Comparison of ENCODE assay signal across 8 cellular contexts in genomic region chr19:2042485-2043268, GRCh38. TPM values are rescaled to one million over a fixed set of nuclear protein-coding genes. Genes with fewer than 3 reads are reported as not detected.
DNase-seq lines count a peak whose midpoint lies in the region; ATAC-seq, FAIRE-seq and TF ChIP-seq lines count a peak whose summit lies in the region.

No MANE protein-coding gene starts in this region.

- H3K27ac Mint-ChIP-seq in activated T-helper 2 cell treated with anti-CD3 and anti-CD28 coated beads, Interferon-gamma antibody, Interleukin-2, Interleukin-4, amounts not matched to agents 10 μg/mL and 5 μg/mL and 100 μg/mL, durations not matched to agents 14 hours and 24 hours and 36 hours, result peak overlapping the region; percentile 82

- no peaks in the 10 kb centered on the region for H3K9me3 Mint-ChIP-seq in activated T-helper 2 cell treated with anti-CD3 and anti-CD28 coated beads, Interferon-gamma antibody, Interleukin-2, Interleukin-4, amounts not matched to agents 10 μg/mL and 5 μg/mL and 100 μg/mL, durations not matched to agents 14 hours and 24 hours and 36 hours

- H3K9me3 ChIP-seq in kidney (ENCODE audit: control insufficient read depth in 1 of 2, low read length in 2 of 2) (no peaks in the 10 kb centered on the region), tibial nerve (no peaks in the 10 kb centered on the region)

- TF ChIP-seq CTCF in kidney (IDR thresholded peaks at IDR 0.05; ENCODE audit: borderline replicate concordance, extremely low read depth, insufficient read depth), result no peak
- TF ChIP-seq CTCF in tibial nerve (IDR thresholded peaks at IDR 0.05), result no peak

- H3K36me3 ChIP-seq in kidney (ENCODE audit: control insufficient read depth in 1 of 2, insufficient read depth in 2 of 2, low read length in 2 of 2) (peaks cover 3 to 51% of the 10 kb centered on the region in 2 donors), tibial nerve (peaks cover 0 to 82% (median 42%) of the 10 kb centered on the region in 3 donors)

- DNase-seq in activated effector memory CD4-positive, alpha-beta T cell treated with anti-CD3 and anti-CD28 coated beads, Interleukin-2, amount 50 U/mL, for 16 hours, result peak; percentile 71
- DNase-seq in activated effector memory CD4-positive, alpha-beta T cell treated with Interleukin-2 at 50 U/mL for 16 hours, result no peak
- DNase-seq in activated T-helper 2 cell treated with anti-CD3 and anti-CD28 coated beads, Interferon-gamma antibody, Interleukin-2, Interleukin-4, amounts not matched to agents 10 μg/mL and 5 μg/mL and 100 μg/mL, durations not matched to agents 14 hours and 24 hours and 36 hours (ENCODE audit: low spot score), result no peak
- DNase-seq in kidney, result peak; percentile 85
- DNase-seq in tibial nerve (ENCODE audit: low spot score in 2 of 2), result no peak
- no peak for DNase-seq in NCI-H774 (lab: John Stamatoyannopoulos, UW)
- no peak for DNase-seq in foreskin melanocyte

- H3K4me3 Mint-ChIP-seq in activated T-helper 2 cell treated with anti-CD3 and anti-CD28 coated beads, Interferon-gamma antibody, Interleukin-2, Interleukin-4, amounts not matched to agents 10 μg/mL and 5 μg/mL and 100 μg/mL, durations not matched to agents 14 hours and 24 hours and 36 hours (ENCODE audit: low read depth), result peak overlapping the region; percentile 73

- ATAC-seq in HG03565 (IDR thresholded peaks at IDR 0.05; ENCODE audit: unreplicated experiment), result no peak

- H3K4me1 Mint-ChIP-seq in activated T-helper 2 cell treated with anti-CD3 and anti-CD28 coated beads, Interferon-gamma antibody, Interleukin-2, Interleukin-4, amounts not matched to agents 10 μg/mL and 5 μg/mL and 100 μg/mL, durations not matched to agents 14 hours and 24 hours and 36 hours (ENCODE audit: low read depth), result peaks cover 2% of the 10 kb centered on the region

- H3K9ac ChIP-seq in kidney (ENCODE audit: low read length in 2 of 2), result peak overlapping the region in 1 of 2 donors; percentile 31

- H3K27ac ChIP-seq in kidney (ENCODE audit: low read depth in 2 of 2, low read length in 2 of 2) (peak overlapping the region; percentile 87 to 89), tibial nerve (peak overlapping the region; percentile 86 to 99 (median 99))

- intact Hi-C loops in activated T-helper 2 cell treated with anti-CD3 and anti-CD28 coated beads, Interferon-gamma antibody, Interleukin-2, Interleukin-4, amounts not matched to agents 10 μg/mL and 5 μg/mL and 100 μg/mL, durations not matched to agents 14 hours and 24 hours and 36 hours (cut with micrococcal nuclease), result loop anchor here (1.0 kb wide), 1 partner anchor 8 kb away; no protein-coding TSS in a partner anchor
- intact Hi-C loops in kidney (cut with DNase I), result no loop called here

- H3K4me1 ChIP-seq in kidney (ENCODE audit: control insufficient read depth in 1 of 2, insufficient read depth in 1 of 2, low read depth in 1 of 2, low read length in 2 of 2), result peaks cover 32 to 61% of the 10 kb centered on the region in 2 donors
- peaks cover 0 to 99% (median 75%) of the 10 kb centered on the region in 4 donors for H3K4me1 ChIP-seq in tibial nerve

- WGBS in tibial nerve, 2 donors, result 28 to 34% methylated on average over 15 to 22 of the region's 30 CpGs

- no peak for FAIRE-seq in kidney (lab: Jason Lieb, UNC)

- no peaks in the 10 kb centered on the region for H3K27me3 Mint-ChIP-seq in activated T-helper 2 cell treated with anti-CD3 and anti-CD28 coated beads, Interferon-gamma antibody, Interleukin-2, Interleukin-4, amounts not matched to agents 10 μg/mL and 5 μg/mL and 100 μg/mL, durations not matched to agents 14 hours and 24 hours and 36 hours (ENCODE audit: low read depth)

- H3K4me3 ChIP-seq in kidney (ENCODE audit: low read length in 2 of 2), result no peak overlapping the region
- H3K4me3 ChIP-seq in tibial nerve, result peak overlapping the region in 3 of 4 donors; percentile 10 to 39 (median 35)

- TF ChIP-seq EP300 in tibial nerve (IDR thresholded peaks at IDR 0.05), result peak in 1 of 2 donors; percentile 5

- peak in 1 of 2 donors; percentile 7 for TF ChIP-seq POLR2A in tibial nerve (IDR thresholded peaks at IDR 0.05)

- H3K27me3 ChIP-seq in tibial nerve, result no peaks in the 10 kb centered on the region

- H3K36me3 Mint-ChIP-seq in activated T-helper 2 cell treated with anti-CD3 and anti-CD28 coated beads, Interferon-gamma antibody, Interleukin-2, Interleukin-4, amounts not matched to agents 10 μg/mL and 5 μg/mL and 100 μg/mL, durations not matched to agents 14 hours and 24 hours and 36 hours (ENCODE audit: low read depth), result peaks cover 37% of the 10 kb centered on the region

RNA-seq across cellular contexts. Expression of gene MKNK2, which starts 8.4 kb away (rescaled TPM):
- 161 and 176 TPM in 2 replicates for total RNA-seq in activated T-helper 2 cell treated with anti-CD3 and anti-CD28 coated beads, Interferon-gamma antibody, Interleukin-2, Interleukin-4, amounts not matched to agents 10 μg/mL and 5 μg/mL and 100 μg/mL, durations not matched to agents 14 hours and 24 hours and 36 hours
- total RNA-seq in kidney (190 TPM), tibial nerve (100 to 1,000 TPM; 126 to 265 (median 152) TPM)
- polyA plus RNA-seq in kidney (ENCODE audit: insufficient read depth, low read depth, low replicate concordance), result 67.2 TPM

RNA-seq across cellular contexts. Expression of gene BTBD2, which starts 27.2 kb away (rescaled TPM):
- total RNA-seq in activated T-helper 2 cell treated with anti-CD3 and anti-CD28 coated beads, Interferon-gamma antibody, Interleukin-2, Interleukin-4, amounts not matched to agents 10 μg/mL and 5 μg/mL and 100 μg/mL, durations not matched to agents 14 hours and 24 hours and 36 hours, result 41.3 and 47.0 TPM in 2 replicates
- total RNA-seq in kidney (70.3 TPM), tibial nerve (10 to 100 TPM; 54.0 to 94.5 (median 73.5) TPM)
- polyA plus RNA-seq in kidney (ENCODE audit: insufficient read depth, low read depth, low replicate concordance), result 57.0 TPM

RNA-seq across cellular contexts. Expression of gene MOB3A, which starts 53.4 kb away (rescaled TPM):
- total RNA-seq in activated T-helper 2 cell treated with anti-CD3 and anti-CD28 coated beads, Interferon-gamma antibody, Interleukin-2, Interleukin-4, amounts not matched to agents 10 μg/mL and 5 μg/mL and 100 μg/mL, durations not matched to agents 14 hours and 24 hours and 36 hours, result 175 and 181 TPM in 2 replicates
- total RNA-seq in kidney (59.7 TPM), tibial nerve (10 to 100 TPM; 31.7 to 70.8 (median 35.2) TPM)
- 16.9 TPM for polyA plus RNA-seq in kidney (ENCODE audit: insufficient read depth, low read depth, low replicate concordance)

RNA-seq across cellular contexts. Expression of gene IZUMO4, which starts 54.0 kb away (rescaled TPM):
- 7.6 and 9.5 TPM in 2 replicates for total RNA-seq in activated T-helper 2 cell treated with anti-CD3 and anti-CD28 coated beads, Interferon-gamma antibody, Interleukin-2, Interleukin-4, amounts not matched to agents 10 μg/mL and 5 μg/mL and 100 μg/mL, durations not matched to agents 14 hours and 24 hours and 36 hours
- 4.3 TPM for total RNA-seq in kidney
- polyA plus RNA-seq in kidney (ENCODE audit: insufficient read depth, low read depth, low replicate concordance), result 8.9 TPM
- total RNA-seq in tibial nerve, result 10 to 100 TPM; 28.6 to 46.3 (median 33.2) TPM

Comparison
In these comparisons a context has a peak if more than half of its experiments do, and no peak if none do; other contexts are left out.
1. DNase-seq: peak in activated effector memory CD4-positive, alpha-beta T cell treated with anti-CD3 and anti-CD28 coated beads, Interleukin-2, amount 50 U/mL, for 16 hours (single experiment) and kidney (single experiment); none in activated effector memory CD4-positive, alpha-beta T cell treated with Interleukin-2 at 50 U/mL for 16 hours (single experiment), activated T-helper 2 cell treated with anti-CD3 and anti-CD28 coated beads, Interferon-gamma antibody, Interleukin-2, Interleukin-4, amounts not matched to agents 10 μg/mL and 5 μg/mL and 100 μg/mL, durations not matched to agents 14 hours and 24 hours and 36 hours (single experiment), tibial nerve (0 of 2), NCI-H774 (single experiment) and foreskin melanocyte (single experiment).
2. H3K4me3 ChIP-seq: peak in tibial nerve (3 of 4); none in kidney (0 of 2).